21 cellular contexts compared by ENCODE assay signal in genomic region chr4:6178757-6179156, GRCh38. TPM values are rescaled to one million over a fixed set of nuclear protein-coding genes. Genes with fewer than 3 reads are reported as not detected.
DNase-seq lines count a peak whose midpoint lies in the region; ATAC-seq and TF ChIP-seq lines count a peak whose summit lies in the region.
"Had no signal": no experiment of that assay in that cellular context is flagged by ENCODE, and none has a peak within 500 bp of the region (broad histone marks: within the 10 kb centered on the region; RNA-seq: fewer than 3 reads in every experiment).

No MANE protein-coding gene starts in this region.

- H3K27me3 ChIP-seq in BLaER1 (no peaks in the 10 kb centered on the region), PC-3 (ENCODE audit: low read length) (no peaks in the 10 kb centered on the region)
- H3K27me3 ChIP-seq in CD8-positive, alpha-beta T cell (ENCODE audit: insufficient read depth, low read length), result no peaks in the 10 kb centered on the region

- H3K36me3 ChIP-seq in BLaER1 (no peaks in the 10 kb centered on the region), PC-3 (ENCODE audit: low read depth, low read length) (no peaks in the 10 kb centered on the region)
- no peaks in the 10 kb centered on the region for H3K36me3 ChIP-seq in CD8-positive, alpha-beta T cell (ENCODE audit: insufficient read depth, low read length)

- peak overlapping the region; percentile 83 for H3K27ac Mint-ChIP-seq in CD8-positive, alpha-beta T cell
- H3K27ac Mint-ChIP-seq: brain, mesothelial cell of epicardium, nephron progenitor cell had no signal

- H3K36me3 Mint-ChIP-seq in CD8-positive, alpha-beta T cell, result no peaks in the 10 kb centered on the region
- H3K36me3 Mint-ChIP-seq: mesothelial cell of epicardium had no signal

- DNase-seq in CD8-positive, alpha-beta T cell, result no peak
- DNase-seq in PC-3 (peak; percentile 18), choroid plexus epithelial cell (ENCODE audit: low read depth) (peak; percentile 3), NCI-H1048 (lab: John Stamatoyannopoulos, UW) (no peak)
- DNase-seq: COR-L47; cortex of kidney; H7; KG1; NCI-H1092 treated with DMSO at 0.1 percent for 48 hours; NCI-H2081 treated with DMSO at 0.1 percent for 48 hours; NCI-H510A; nephron progenitor cell; stimulated activated naive CD4-positive, alpha-beta T cell had no signal

- H3K4me1 Mint-ChIP-seq in CD8-positive, alpha-beta T cell (ENCODE audit: low read depth), result peaks cover 57% of the 10 kb centered on the region
- H3K4me1 Mint-ChIP-seq: brain, mesothelial cell of epicardium, nephron progenitor cell had no signal

- H3K9me2 ChIP-seq in PC-3 (replicated peaks; ENCODE audit: low read length), result no peaks in the 10 kb centered on the region

- peak overlapping the region; percentile 1; the same call in 1 of the 2 replicates for H3K27ac ChIP-seq in BLaER1
- no peak overlapping the region for H3K27ac ChIP-seq in CD8-positive, alpha-beta T cell (ENCODE audit: low read depth, low read length)
- H3K27ac ChIP-seq in PC-3 (ENCODE audit: low read length), result no peak overlapping the region

- H3K27me3 Mint-ChIP-seq in CD8-positive, alpha-beta T cell (ENCODE audit: low read depth), result peaks cover 4% of the 10 kb centered on the region

- H3K9ac ChIP-seq in BLaER1 (no peak overlapping the region), PC-3 (ENCODE audit: low read length) (no peak overlapping the region)

- intact Hi-C loops in CD8-positive, alpha-beta T cell (cut with DNase I, micrococcal nuclease), result no loop called here
- intact Hi-C loops in PC-3 (cut with micrococcal nuclease), result no loop called here

- no peak for ATAC-seq in CD8-positive, alpha-beta T cell
- ATAC-seq in PC-3 (no peak), GM18517 (IDR thresholded peaks at IDR 0.05; ENCODE audit: unreplicated experiment) (no peak), GM21786 (IDR thresholded peaks at IDR 0.05; ENCODE audit: unreplicated experiment) (no peak)
- ATAC-seq: left lobe of liver had no signal

- H3F3A ChIP-seq in PC-3 (ENCODE audit: low read length, unreplicated experiment), result no peaks in the 10 kb centered on the region

- H3K79me2 ChIP-seq in PC-3 (ENCODE audit: low read length), result no peaks in the 10 kb centered on the region

- H3K4me1 ChIP-seq in BLaER1 (peaks cover 66% of the 10 kb centered on the region), PC-3 (ENCODE audit: insufficient read depth, low read length) (no peaks in the 10 kb centered on the region)
- peaks cover 54% of the 10 kb centered on the region for H3K4me1 ChIP-seq in CD8-positive, alpha-beta T cell (ENCODE audit: insufficient read depth, low read length)

- BruUV-seq in PC-3 (replicated peaks; lab: Mats Ljungman, UMichigan), result no TSS peak

- CTCF ChIA-PET in CD8-positive, alpha-beta T cell (lab: Charles Lee), result no interaction called here
- CTCF ChIA-PET in PC-3 (lab: Charles Lee), result no interaction called here

- POLR2A ChIA-PET in CD8-positive, alpha-beta T cell (lab: Charles Lee), result no interaction called here
- POLR2A ChIA-PET in PC-3 (lab: Charles Lee; ENCODE audit: unreplicated experiment), result no interaction called here

- H3K9me3 Mint-ChIP-seq in CD8-positive, alpha-beta T cell, result peaks cover 9% of the 10 kb centered on the region

- no peak for TF ChIP-seq CTCF in CD8-positive, alpha-beta T cell (IDR thresholded peaks at IDR 0.05)
- TF ChIP-seq CTCF in PC-3 (conservative IDR thresholded peaks at IDR 0.05; ENCODE audit: low read depth, low read length), result no peak
- TF ChIP-seq CTCF in choroid plexus epithelial cell (conservative IDR thresholded peaks at IDR 0.05; ENCODE audit: low read depth, low read length), result no peak

- H3K4me3 ChIP-seq in BLaER1 (peak overlapping the region; percentile 30), PC-3 (ENCODE audit: low read length) (no peak overlapping the region), choroid plexus epithelial cell (ENCODE audit: low read depth, low read length) (no peak overlapping the region)
- no peak overlapping the region for H3K4me3 ChIP-seq in CD8-positive, alpha-beta T cell (ENCODE audit: low read depth, low read length)

- peak overlapping the region; percentile 62 for H3K4me2 ChIP-seq in BLaER1
- no peak overlapping the region for H3K4me2 ChIP-seq in PC-3 (ENCODE audit: low read length)

- H4K20me1 ChIP-seq in BLaER1 (no peaks in the 10 kb centered on the region), PC-3 (ENCODE audit: low read length) (no peaks in the 10 kb centered on the region)

- no peak overlapping the region for H3K4me3 Mint-ChIP-seq in CD8-positive, alpha-beta T cell
- H3K4me3 Mint-ChIP-seq: brain, mesothelial cell of epicardium, nephron progenitor cell had no signal

- H3K9me3 ChIP-seq in BLaER1, result peaks cover 39% of the 10 kb centered on the region
- H3K9me3 ChIP-seq in CD8-positive, alpha-beta T cell (ENCODE audit: low read length), result no peaks in the 10 kb centered on the region
- no peaks in the 10 kb centered on the region for H3K9me3 ChIP-seq in PC-3 (ENCODE audit: low read length)

- H2AFZ ChIP-seq in PC-3 (ENCODE audit: low read length), result no peak overlapping the region

RNA-seq across cellular contexts. Expression of gene JAKMIP1, which starts 21.6 kb away (rescaled TPM):
- total RNA-seq in CD8-positive, alpha-beta T cell, result 1 to 10 TPM; 2.3 to 3.0 TPM
- total RNA-seq in PC-3 (2014; rRNA removed), result 0.04 and 0.75 TPM in 2 replicates
- total RNA-seq: HT-29, left lobe of liver, mesothelial cell of epicardium, RPMI7951 had no signal

Comparison
In these comparisons a context has a peak if more than half of its experiments do, and no peak if none do; other contexts are left out.
1. DNase-seq: peak in PC-3 (single experiment) and choroid plexus epithelial cell (single experiment); none in CD8-positive, alpha-beta T cell (0 of 7) and NCI-H1048 (single experiment).